29 cellular contexts compared by ENCODE assay signal in the genomic region with DNA sequence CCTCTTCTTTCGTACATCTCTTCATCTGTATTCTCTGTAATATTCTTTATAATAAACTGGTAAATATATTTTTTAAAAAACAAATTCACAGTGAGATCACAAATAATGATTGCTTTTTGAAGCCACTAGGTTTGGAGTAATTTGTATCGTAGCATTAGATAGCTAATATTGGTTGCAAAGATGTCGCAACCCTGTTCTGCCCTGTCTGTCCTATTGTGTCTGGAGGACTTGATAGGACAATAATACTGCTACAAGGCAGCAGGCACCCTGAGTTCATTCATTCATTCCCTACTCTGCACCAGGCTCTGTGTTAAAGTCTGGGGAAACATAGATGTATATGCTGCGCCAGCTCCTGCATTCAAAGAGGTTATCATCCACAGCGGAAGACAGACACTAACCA.
"Had no signal": no experiment of that assay in that cellular context is flagged by ENCODE, and none has a peak within 500 bp of the region (broad histone marks: within the 10 kb centered on the region; RNA-seq: fewer than 3 reads in every experiment).

No MANE protein-coding gene starts in this region.

- H3K79me2 ChIP-seq: hepatocyte had no signal

- H3K27ac ChIP-seq: colonic mucosa, coronary artery, dorsolateral prefrontal cortex, epithelial cell of prostate, esophagus muscularis mucosa, esophagus squamous epithelium, foreskin keratinocyte, gastrocnemius medialis, gastroesophageal sphincter, heart left ventricle, heart right ventricle, hepatocyte had no signal

- ATAC-seq: effector memory CD8-positive, alpha-beta T cell; esophagus mucosa; foreskin keratinocyte; gastrocnemius medialis; gastroesophageal sphincter; heart left ventricle; heart right ventricle had no signal

- H2AFZ ChIP-seq: hepatocyte had no signal

- H3K9me3 ChIP-seq: colonic mucosa, esophagus muscularis mucosa, esophagus squamous epithelium, gastrocnemius medialis, gastroesophageal sphincter, heart left ventricle, heart right ventricle had no signal

- H3K27ac Mint-ChIP-seq: effector memory CD8-positive, alpha-beta T cell; endodermal cell had no signal

- H3K4me2 ChIP-seq: hepatocyte had no signal

- H3K9me3 Mint-ChIP-seq: endodermal cell had no signal

- H3K27me3 Mint-ChIP-seq: effector memory CD8-positive, alpha-beta T cell had no signal

- DNase-seq: colonic mucosa; cortex of kidney; dermis blood vessel endothelial cell; dorsolateral prefrontal cortex; effector CD4-positive, alpha-beta T cell; effector CD8-positive, alpha-beta T cell; effector memory CD4-positive, alpha-beta T cell; effector memory CD8-positive, alpha-beta T cell; endodermal cell; erythroblast; esophagus squamous epithelium; foreskin fibroblast; foreskin keratinocyte; foreskin melanocyte; gastrocnemius medialis; glutamatergic neuron; head of caudate nucleus; heart left ventricle; heart right ventricle had no signal

- H3K4me3 ChIP-seq: colonic mucosa, coronary artery, dorsolateral prefrontal cortex, esophagus muscularis mucosa, esophagus squamous epithelium, gastrocnemius medialis, gastroesophageal sphincter, heart left ventricle, heart right ventricle, hepatocyte had no signal

- H3K4me3 Mint-ChIP-seq: effector memory CD8-positive, alpha-beta T cell; endodermal cell had no signal

- H3K4me1 ChIP-seq: colonic mucosa, esophagus muscularis mucosa, foreskin keratinocyte, gastrocnemius medialis, gastroesophageal sphincter had no signal

- H3K27me3 ChIP-seq: colonic mucosa, esophagus muscularis mucosa, esophagus squamous epithelium, foreskin keratinocyte, gastrocnemius medialis, gastroesophageal sphincter, heart left ventricle, heart right ventricle, hepatocyte had no signal

- FAIRE-seq: colon, endometrium, endothelial cell of umbilical vein, frontal cortex had no signal

- H3K36me3 ChIP-seq: colonic mucosa, esophagus muscularis mucosa, esophagus squamous epithelium, gastrocnemius medialis, gastroesophageal sphincter, heart left ventricle, heart right ventricle had no signal
